ENCODE assay signal across 12 cellular contexts in genomic region chr2:162074937-162075688, GRCh38. TPM values are rescaled to one million over a fixed set of nuclear protein-coding genes. Genes with fewer than 3 reads are reported as not detected.
DNase-seq lines count a peak whose midpoint lies in the region; ATAC-seq and TF ChIP-seq lines count a peak whose summit lies in the region.
"Had no signal": no experiment of that assay in that cellular context is flagged by ENCODE, and none has a peak within 500 bp of the region (broad histone marks: within the 10 kb centered on the region; RNA-seq: fewer than 3 reads in every experiment).

No MANE protein-coding gene starts in this region.

- H3K27ac ChIP-seq in HUES64 (ENCODE audit: low read depth, low read length) = no peak overlapping the region; the same call in 1 of the 2 replicates
- no peak overlapping the region for H3K27ac ChIP-seq in upper lobe of right lung
- H3K27ac ChIP-seq: tibial artery had no signal

- H3K9ac ChIP-seq in HUES64 (ENCODE audit: low read depth, low read length) = no peak overlapping the region

- H3K27ac Mint-ChIP-seq in T-helper 1 cell treated with Interleukin-12 subunit alpha and Interleukin-12 subunit beta and Interleukin-4 antibody, amounts not matched to agents 30 μg/mL and 1 μg/mL, for 36 hours = peak overlapping the region; percentile 70
- peak overlapping the region; percentile 90 for H3K27ac Mint-ChIP-seq in activated naive CD8-positive, alpha-beta T cell
- H3K27ac Mint-ChIP-seq in nephron = peak overlapping the region in 1 of 3 experiments; percentile 87

- 59% methylated on average over 5 of the region's 6 CpGs for WGBS in HUES64

- H3K4me3 Mint-ChIP-seq in T-helper 1 cell treated with Interleukin-12 subunit alpha and Interleukin-12 subunit beta and Interleukin-4 antibody, amounts not matched to agents 30 μg/mL and 1 μg/mL, for 36 hours = peak overlapping the region; percentile 100
- peak overlapping the region; percentile 89 for H3K4me3 Mint-ChIP-seq in activated naive CD8-positive, alpha-beta T cell
- peak overlapping the region; percentile 77 to 85 (median 82) for H3K4me3 Mint-ChIP-seq in nephron

- H3K9me3 ChIP-seq in HUES64 (ENCODE audit: insufficient read depth, low read depth, low read length) (peaks cover 17% of the 10 kb centered on the region), upper lobe of right lung (peaks cover 6% of the 10 kb centered on the region)

- intact Hi-C loops in upper lobe of right lung (cut with DNase I) = no loop called here

- H3K4me3 ChIP-seq in HUES64 (ENCODE audit: low read length) = peak overlapping the region; percentile 65; the same call in 1 of the 2 replicates
- no peak overlapping the region for H3K4me3 ChIP-seq in upper lobe of right lung

- H3K4me1 ChIP-seq in HUES64 (ENCODE audit: insufficient read depth, low read length) (peaks cover 18% of the 10 kb centered on the region), upper lobe of right lung (peaks cover 13% of the 10 kb centered on the region)

- no peak for TF ChIP-seq CTCF in nephron (IDR thresholded peaks at IDR 0.05; ENCODE audit: unreplicated experiment in 3 of 3)
- no peak for TF ChIP-seq CTCF in upper lobe of right lung (IDR thresholded peaks at IDR 0.05)

- H3K36me3 ChIP-seq in HUES64 (ENCODE audit: insufficient read depth, low read length) (no peaks in the 10 kb centered on the region), upper lobe of right lung (no peaks in the 10 kb centered on the region)
- H3K36me3 ChIP-seq: tibial artery had no signal

- H3K27me3 Mint-ChIP-seq in T-helper 1 cell treated with Interleukin-12 subunit alpha and Interleukin-12 subunit beta and Interleukin-4 antibody, amounts not matched to agents 30 μg/mL and 1 μg/mL, for 36 hours (ENCODE audit: low read depth) = no peaks in the 10 kb centered on the region
- H3K27me3 Mint-ChIP-seq in activated naive CD8-positive, alpha-beta T cell = no peaks in the 10 kb centered on the region
- H3K27me3 Mint-ChIP-seq in nephron (ENCODE audit: low read depth) = peaks cover 56% of the 10 kb centered on the region

- H3K4me1 Mint-ChIP-seq in T-helper 1 cell treated with Interleukin-12 subunit alpha and Interleukin-12 subunit beta and Interleukin-4 antibody, amounts not matched to agents 30 μg/mL and 1 μg/mL, for 36 hours (ENCODE audit: low read depth) = peaks cover 40% of the 10 kb centered on the region
- H3K4me1 Mint-ChIP-seq in activated naive CD8-positive, alpha-beta T cell (ENCODE audit: low read depth) = peaks cover 47% of the 10 kb centered on the region
- peaks cover 24% of the 10 kb centered on the region for H3K4me1 Mint-ChIP-seq in nephron

- peaks cover 36% of the 10 kb centered on the region for H3K9me3 Mint-ChIP-seq in T-helper 1 cell treated with Interleukin-12 subunit alpha and Interleukin-12 subunit beta and Interleukin-4 antibody, amounts not matched to agents 30 μg/mL and 1 μg/mL, for 36 hours
- peaks cover 5% of the 10 kb centered on the region for H3K9me3 Mint-ChIP-seq in activated naive CD8-positive, alpha-beta T cell (ENCODE audit: low read depth)
- H3K9me3 Mint-ChIP-seq in nephron = peaks cover 21% of the 10 kb centered on the region

- H3K36me3 Mint-ChIP-seq in T-helper 1 cell treated with Interleukin-12 subunit alpha and Interleukin-12 subunit beta and Interleukin-4 antibody, amounts not matched to agents 30 μg/mL and 1 μg/mL, for 36 hours (ENCODE audit: low read depth) = peaks cover 79% of the 10 kb centered on the region
- H3K36me3 Mint-ChIP-seq in activated naive CD8-positive, alpha-beta T cell = peaks cover 20% of the 10 kb centered on the region
- peaks cover 4% of the 10 kb centered on the region for H3K36me3 Mint-ChIP-seq in nephron (ENCODE audit: low read depth)

- peaks cover 40% of the 10 kb centered on the region for H3K27me3 ChIP-seq in HUES64 (ENCODE audit: insufficient read depth, low read length)
- H3K27me3 ChIP-seq in upper lobe of right lung = no peaks in the 10 kb centered on the region

- ATAC-seq in HG02623 (IDR thresholded peaks at IDR 0.05; ENCODE audit: unreplicated experiment) (no peak), HG03460 (IDR thresholded peaks at IDR 0.05; ENCODE audit: unreplicated experiment) (no peak), upper lobe of right lung (no peak)

- no peak for DNase-seq in T-helper 1 cell
- DNase-seq in upper lobe of right lung = no peak
- DNase-seq: activated gamma-delta T cell treated with Interleukin-2 at 50 U/mL for 16 hours, hippocampal formation, NCI-H524 treated with DMSO at 0.1 percent for 48 hours, tibial artery had no signal

RNA-seq across cellular contexts. Expression of gene DPP4, which starts 1.1 kb away (rescaled TPM):
- polyA plus RNA-seq in HUES64 (2013, experiment 1 of 2) = 3.3 TPM
- 2.9 TPM for polyA plus RNA-seq in HUES64 (2013, experiment 2 of 2)
- 30.7 TPM for total RNA-seq in upper lobe of right lung
